ENCODE assay signal across 30 cellular contexts in genomic region chr13:22175211-22175610, GRCh38.
"Had no signal": no experiment of that assay in that cellular context is flagged by ENCODE, and none has a peak within 500 bp of the region (broad histone marks: within the 10 kb centered on the region; RNA-seq: fewer than 3 reads in every experiment).

No MANE protein-coding gene starts in this region.

- H3K4me3 ChIP-seq: adrenal gland, SK-N-MC had no signal

- DNase-seq: activated CD4-positive, alpha-beta T cell treated with anti-CD3 and anti-CD28 coated beads for 4 hours; activated CD4-positive, alpha-beta T cell treated with anti-CD3 and anti-CD28 coated beads, Interleukin-2, amount 50 U/mL, for 4 hours; activated CD8-positive, alpha-beta memory T cell treated with anti-CD3 and anti-CD28 coated beads, Interleukin-2, amount 50 U/mL, for 48 hours; activated CD8-positive, alpha-beta T cell treated with anti-CD3 and anti-CD28 coated beads, Interleukin-2, amount 10 ng/mL, durations not matched to agents 7 days and 5 days; activated naive CD4-positive, alpha-beta T cell treated with anti-CD3 and anti-CD28 coated beads, Interleukin-2, amount 50 U/mL, for 16 hours; activated naive CD8-positive, alpha-beta T cell treated with anti-CD3 and anti-CD28 coated beads, Interleukin-2, amount 10 ng/mL, durations not matched to agents 7 days and 5 days; activated T-cell treated with anti-CD3 and anti-CD28 coated beads, Interleukin-2, amount 50 U/mL, for 1 hour; anterior cingulate cortex; KG1; NCI-H1092 treated with DMSO at 0.1 percent for 48 hours; NCI-H1417 treated with DMSO at 0.1 percent for 48 hours; NCI-H1694; NCI-H2029; NCI-H2107; NCI-H2171 treated with DMSO at 0.1 percent for 48 hours; NCI-H226; NCI-H510A; NCI-H526 treated with DMSO at 0.1 percent for 48 hours; NCI-H82; NK-92 treated with Interleukin-12 subunit alpha and Interleukin-12 subunit beta, amount 100 ng/mL, for 24 hours; OCI-M1; RPMI8226; T-cell; T-helper 2 cell; WERI-Rb-1 had no signal

- H3K9me3 ChIP-seq: adrenal gland had no signal

- H3K27ac ChIP-seq: adrenal gland, SK-N-MC, WERI-Rb-1 had no signal

- ATAC-seq: activated CD4-positive, CD25-positive, alpha-beta regulatory T cell treated with anti-CD3 and anti-CD28 coated beads, Interleukin-2, amount 50 U/mL, for 24 hours; activated CD8-positive, alpha-beta T cell treated with anti-CD3 and anti-CD28 coated beads, Interleukin-2, amount 10 ng/mL, durations not matched to agents 7 days and 5 days; Panc1; Right ventricle myocardium inferior; T-cell had no signal

- H3K4me3 Mint-ChIP-seq: activated CD8-positive, alpha-beta T cell treated with anti-CD3 and anti-CD28 coated beads, Interleukin-2, amount 10 ng/mL, durations not matched to agents 7 days and 5 days; activated naive CD8-positive, alpha-beta T cell treated with anti-CD3 and anti-CD28 coated beads, Interleukin-2, amount 10 ng/mL, durations not matched to agents 7 days and 5 days; T-cell had no signal

- H3K27ac Mint-ChIP-seq: activated CD8-positive, alpha-beta T cell treated with anti-CD3 and anti-CD28 coated beads, Interleukin-2, amount 10 ng/mL, durations not matched to agents 7 days and 5 days; activated naive CD8-positive, alpha-beta T cell treated with anti-CD3 and anti-CD28 coated beads, Interleukin-2, amount 10 ng/mL, durations not matched to agents 7 days and 5 days; T-cell had no signal

- H3K27me3 Mint-ChIP-seq: activated naive CD8-positive, alpha-beta T cell treated with anti-CD3 and anti-CD28 coated beads, Interleukin-2, amount 10 ng/mL, durations not matched to agents 7 days and 5 days; T-cell had no signal

- H3K4me1 Mint-ChIP-seq: activated naive CD8-positive, alpha-beta T cell treated with anti-CD3 and anti-CD28 coated beads, Interleukin-2, amount 10 ng/mL, durations not matched to agents 7 days and 5 days had no signal

- H3K27me3 ChIP-seq: adrenal gland had no signal

- H3K36me3 Mint-ChIP-seq: T-cell had no signal

- H3K36me3 ChIP-seq: adrenal gland, WERI-Rb-1 had no signal
